Comparison of ENCODE assay signal across 9 cellular contexts in genomic region chr16:74034862-74035261, GRCh38.
A peak's percentile ranks its signal among the peaks of the same experiment; 100 is the strongest.
DNase-seq lines count a peak whose midpoint lies in the region; ATAC-seq, FAIRE-seq and TF ChIP-seq lines count a peak whose summit lies in the region.
"Had no signal": no experiment of that assay in that cellular context is flagged by ENCODE, and none has a peak within 500 bp of the region (broad histone marks: within the 10 kb centered on the region; RNA-seq: fewer than 3 reads in every experiment).

No MANE protein-coding gene starts in this region.

- no peaks in the 10 kb centered on the region for H3K79me2 ChIP-seq in DOHH2 (ENCODE audit: control insufficient read depth, low read length)
- no peaks in the 10 kb centered on the region for H3K79me2 ChIP-seq in K562 (ENCODE audit: control insufficient read depth, insufficient read depth, low read length)

- H3K36me3 ChIP-seq in DOHH2 (ENCODE audit: control insufficient read depth, low read length) (no peaks in the 10 kb centered on the region), K562 (ENCODE audit: control insufficient read depth, insufficient read depth, low read length) (no peaks in the 10 kb centered on the region), mucosa of descending colon (ENCODE audit: low read depth) (no peaks in the 10 kb centered on the region), MG63 (no peaks in the 10 kb centered on the region)

- TF ChIP-seq CTCF in DOHH2 (IDR thresholded peaks at IDR 0.05; ENCODE audit: low read depth, low read length, poor library complexity, severe bottlenecking): peak; percentile 33
- TF ChIP-seq CTCF in K562 (IDR thresholded peaks at IDR 0.05 in 2 of 3, conservative IDR thresholded peaks at IDR 0.05 in 1 of 3; ENCODE audit: insufficient read depth in 2 of 3, low read depth in 1 of 3, low read length in 3 of 3): peak in 2 of 3 experiments; percentile 46 to 52; a peak in 4 of 6 replicates
- no peak for TF ChIP-seq CTCF in mucosa of descending colon (IDR thresholded peaks at IDR 0.05)

- no peaks in the 10 kb centered on the region for H3K36me3 Mint-ChIP-seq in natural killer cell treated with Interleukin-12 subunit alpha and Interleukin-12 subunit beta and Interleukin-15 and Interleukin-18, amount 100 ng/mL, for 72 hours
- H3K36me3 Mint-ChIP-seq in T-helper 17 cell (ENCODE audit: low read depth): no peaks in the 10 kb centered on the region
- H3K36me3 Mint-ChIP-seq: activated naive CD4-positive, alpha-beta T cell treated with anti-CD3 and anti-CD28 coated beads, Interleukin-2, amount 50 U/mL, for 24 hours had no signal

- H3K4me3 Mint-ChIP-seq in natural killer cell treated with Interleukin-12 subunit alpha and Interleukin-12 subunit beta and Interleukin-15 and Interleukin-18, amount 100 ng/mL, for 72 hours: no peak overlapping the region
- no peak overlapping the region for H3K4me3 Mint-ChIP-seq in T-helper 17 cell
- H3K4me3 Mint-ChIP-seq: activated naive CD4-positive, alpha-beta T cell treated with anti-CD3 and anti-CD28 coated beads, Interleukin-2, amount 50 U/mL, for 24 hours had no signal

- POLR2A ChIA-PET in K562 (lab: Yijun Ruan, JAX): interaction anchor here (0.8 kb wide), 1 partner anchor 17 kb away, joined by 4 read pairs; no protein-coding TSS in a partner anchor

- no peaks in the 10 kb centered on the region for H3K4me1 Mint-ChIP-seq in natural killer cell treated with Interleukin-12 subunit alpha and Interleukin-12 subunit beta and Interleukin-15 and Interleukin-18, amount 100 ng/mL, for 72 hours (ENCODE audit: low read depth in 2 of 2)
- no peaks in the 10 kb centered on the region for H3K4me1 Mint-ChIP-seq in T-helper 17 cell
- H3K4me1 Mint-ChIP-seq: activated naive CD4-positive, alpha-beta T cell treated with anti-CD3 and anti-CD28 coated beads, Interleukin-2, amount 50 U/mL, for 24 hours had no signal

- H4K20me1 ChIP-seq in DOHH2 (ENCODE audit: control insufficient read depth, insufficient read depth, low read depth, low read length) (no peaks in the 10 kb centered on the region), K562 (replicated peaks; ENCODE audit: control insufficient read depth, insufficient read depth, low read length) (no peaks in the 10 kb centered on the region)

- H3K9me2 ChIP-seq in DOHH2 (replicated peaks; ENCODE audit: control insufficient read depth, low read length): no peaks in the 10 kb centered on the region

- peak; percentile 48 to 63 for DNase-seq in Kasumi-1 (lab: John Stamatoyannopoulos, UW)
- peak; percentile 8 to 28 (median 17) for DNase-seq in K562 (ENCODE audit: extremely low read depth in 1 of 4, low spot score in 3 of 4)
- peak in 1 of 3 donors; percentile 63 for DNase-seq in mucosa of descending colon
- no peak for DNase-seq in effector CD4-positive, alpha-beta T cell
- no peak for DNase-seq in natural killer cell treated with Interleukin-12 subunit alpha and Interleukin-12 subunit beta and Interleukin-15 and Interleukin-18, amount 100 ng/mL, for 72 hours (ENCODE audit: low spot score)
- no peak for DNase-seq in MG63
- DNase-seq in T-helper 17 cell: no peak

- no TSS peak for BruUV-seq in K562 (replicated peaks; lab: Mats Ljungman, UMichigan)

- H3K4me1 ChIP-seq in DOHH2 (ENCODE audit: control insufficient read depth, low read length) (no peaks in the 10 kb centered on the region), K562 (replicated peaks in 1 of 2; ENCODE audit: control insufficient read depth in 2 of 2, insufficient read depth in 2 of 2, low read length in 2 of 2) (no peaks in the 10 kb centered on the region), mucosa of descending colon (ENCODE audit: low read depth) (no peaks in the 10 kb centered on the region)

- in situ Hi-C loops in K562 (cut with MboI): no loop called here

- H3F3A ChIP-seq in DOHH2 (ENCODE audit: control insufficient read depth, insufficient read depth): no peaks in the 10 kb centered on the region

- no peak overlapping the region for H3K4me2 ChIP-seq in DOHH2 (ENCODE audit: low read length)
- no peak overlapping the region for H3K4me2 ChIP-seq in K562 (ENCODE audit: insufficient read depth, low read length)

- H3K9me3 ChIP-seq in DOHH2 (ENCODE audit: control insufficient read depth, insufficient read depth, low read length) (no peaks in the 10 kb centered on the region), K562 (replicated peaks; ENCODE audit: control insufficient read depth, insufficient read depth, low read depth, low read length) (no peaks in the 10 kb centered on the region), mucosa of descending colon (no peaks in the 10 kb centered on the region), MG63 (no peaks in the 10 kb centered on the region), T-helper 17 cell (ENCODE audit: control insufficient read depth, low read length, poor library complexity, severe bottlenecking) (no peaks in the 10 kb centered on the region)

- 0 out of 2 replicates have a peak overlapping the region, but pooled peaks have one; percentile 6 for H2AFZ ChIP-seq in K562 (ENCODE audit: low read depth, low read length)

- no peak for TF ChIP-seq EP300 in K562 (IDR thresholded peaks at IDR 0.05; ENCODE audit: low read length)

- H3K4me3 ChIP-seq in DOHH2 (ENCODE audit: low read length) (no peak overlapping the region), K562 (no peak overlapping the region), mucosa of descending colon (no peak overlapping the region), MG63 (no peak overlapping the region)

- no peak overlapping the region for H3K27ac Mint-ChIP-seq in natural killer cell treated with Interleukin-12 subunit alpha and Interleukin-12 subunit beta and Interleukin-15 and Interleukin-18, amount 100 ng/mL, for 72 hours
- H3K27ac Mint-ChIP-seq in T-helper 17 cell: no peak overlapping the region
- H3K27ac Mint-ChIP-seq: activated naive CD4-positive, alpha-beta T cell treated with anti-CD3 and anti-CD28 coated beads, Interleukin-2, amount 50 U/mL, for 24 hours had no signal

- FAIRE-seq in K562 (lab: Jason Lieb, UNC): peak; percentile 58

- H3K9me3 Mint-ChIP-seq in natural killer cell treated with Interleukin-12 subunit alpha and Interleukin-12 subunit beta and Interleukin-15 and Interleukin-18, amount 100 ng/mL, for 72 hours: no peaks in the 10 kb centered on the region
- H3K9me3 Mint-ChIP-seq: activated naive CD4-positive, alpha-beta T cell treated with anti-CD3 and anti-CD28 coated beads, Interleukin-2, amount 50 U/mL, for 24 hours had no signal

- CTCF ChIA-PET in K562 (lab: Yijun Ruan, JAX; ENCODE audit: low intra/inter-chr PET ratio): interaction anchor here (1.2 kb wide), 1 partner anchor 240 kb away, joined by 7 read pairs; no protein-coding TSS in a partner anchor

- intact Hi-C loops in K562 (cut with micrococcal nuclease): loop anchor here (5.0 kb wide), 1 partner anchor 1533 kb away; no protein-coding TSS in a partner anchor
- intact Hi-C loops in mucosa of descending colon (cut with DNase I, micrococcal nuclease): no loop called here

- no peaks in the 10 kb centered on the region for H3K9me1 ChIP-seq in K562 (ENCODE audit: control insufficient read depth, insufficient read depth, low read length)

- H3K27me3 ChIP-seq in DOHH2 (ENCODE audit: control insufficient read depth, low read length) (peaks cover 8% of the 10 kb centered on the region), K562 (ENCODE audit: control insufficient read depth in 2 of 2, insufficient read depth in 2 of 2, low read length in 2 of 2) (no peaks in the 10 kb centered on the region; a peak in 1 of 5 replicates), MG63 (no peaks in the 10 kb centered on the region)

- ATAC-seq in K562: peak; percentile 75
- ATAC-seq in mucosa of descending colon: peak; percentile 60
- no peak for ATAC-seq in natural killer cell treated with Interleukin-12 subunit alpha and Interleukin-12 subunit beta and Interleukin-15 and Interleukin-18, amount 100 ng/mL, for 72 hours
- ATAC-seq in T-helper 17 cell: no peak

- no peak for TF ChIP-seq POLR2A in K562 (conservative IDR thresholded peaks at IDR 0.05)

- H3K27me3 Mint-ChIP-seq in natural killer cell treated with Interleukin-12 subunit alpha and Interleukin-12 subunit beta and Interleukin-15 and Interleukin-18, amount 100 ng/mL, for 72 hours: peaks cover 4 to 12% of the 10 kb centered on the region in 2 donors
- H3K27me3 Mint-ChIP-seq in T-helper 17 cell: peaks cover 20% of the 10 kb centered on the region

- H3K9ac ChIP-seq in K562 (ENCODE audit: insufficient read depth in 1 of 2, low read depth in 2 of 2, low read length in 2 of 2): no peak overlapping the region

- peak in 1 of 2 experiments; percentile 45; a peak in 2 of 4 replicates for TF ChIP-seq RAD21 in K562 (CRISPR knock-in tag; conservative IDR thresholded peaks at IDR 0.05 in 1 of 2, IDR thresholded peaks at IDR 0.05 in 1 of 2)

- 3% methylated on average over 4 of the region's 4 CpGs for WGBS in K562 (ENCODE audit: insufficient coverage, low coverage, missing lambda C conversion rate)

- no peak overlapping the region for H3K27ac ChIP-seq in DOHH2 (ENCODE audit: low read depth, low read length)
- no peak overlapping the region for H3K27ac ChIP-seq in K562 (ENCODE audit: extremely low read depth, low read depth, low read length)

TF ChIP-seq in K562, 482 proteins besides CTCF, POLR2A, EP300 and RAD21 (continues in another document):
- TF ChIP-seq FOXA1 (IDR thresholded peaks at IDR 0.05; ENCODE audit: borderline replicate concordance) (no peak), FOXJ3 (CRISPR knock-in tag; IDR thresholded peaks at IDR 0.05) (no peak), NFIX (CRISPR knock-in tag; IDR thresholded peaks at IDR 0.05; ENCODE audit: low read depth) (no peak), ZBTB8A (IDR thresholded peaks at IDR 0.05; ENCODE audit: partially characterized antibody) (no peak), CEBPG (CRISPR knock-in tag; IDR thresholded peaks at IDR 0.05) (no peak), CEBPG (tag; conservative IDR thresholded peaks at IDR 0.05 in 1 of 2, IDR thresholded peaks at IDR 0.05 in 1 of 2) (no peak), ZNF124 (CRISPR knock-in tag; IDR thresholded peaks at IDR 0.05) (no peak), MIER1 (IDR thresholded peaks at IDR 0.05; ENCODE audit: low read depth) (no peak), PHF20 (IDR thresholded peaks at IDR 0.05; ENCODE audit: partially characterized antibody) (no peak)

Comparison
In these comparisons a context has a peak if more than half of its experiments do, and no peak if none do; other contexts are left out.
1. DNase-seq: peak in Kasumi-1 (2 of 2) and K562 (4 of 4); none in effector CD4-positive, alpha-beta T cell (single experiment), natural killer cell treated with Interleukin-12 subunit alpha and Interleukin-12 subunit beta and Interleukin-15 and Interleukin-18, amount 100 ng/mL, for 72 hours (single experiment), MG63 (single experiment) and T-helper 17 cell (0 of 3).
2. ATAC-seq: peak in K562 (single experiment) and mucosa of descending colon (single experiment); none in natural killer cell treated with Interleukin-12 subunit alpha and Interleukin-12 subunit beta and Interleukin-15 and Interleukin-18, amount 100 ng/mL, for 72 hours (0 of 2) and T-helper 17 cell (single experiment).